1 cellular context compared by ENCODE assay signal in the genomic region with DNA sequence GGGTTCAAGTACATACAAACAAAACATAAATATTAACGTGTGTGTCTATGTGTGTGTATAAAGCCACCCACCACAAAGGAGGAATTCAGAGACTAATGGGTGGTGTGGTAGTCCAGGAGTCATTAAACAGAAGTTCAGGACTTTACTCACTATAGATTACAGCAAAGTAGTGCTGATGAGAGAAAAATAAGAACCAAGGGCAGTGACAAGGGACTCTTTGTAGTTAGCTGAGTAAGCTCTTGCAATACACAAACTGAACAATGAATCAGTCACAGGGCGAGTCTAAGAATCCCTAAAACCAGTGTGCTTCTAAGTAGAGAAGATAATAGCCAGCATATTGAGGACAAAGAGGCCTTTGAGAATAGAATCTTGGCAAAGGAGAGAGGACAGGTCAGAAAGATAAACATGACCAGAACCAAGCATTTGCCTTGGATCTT.
TF ChIP-seq lines count a peak whose summit lies in the region.

No MANE protein-coding gene starts in this region.

TF ChIP-seq in HCT116, 20 proteins besides CTCF, POLR2A, EP300 and RAD21 (continued from another document):
- TF ChIP-seq, protein P1, sequence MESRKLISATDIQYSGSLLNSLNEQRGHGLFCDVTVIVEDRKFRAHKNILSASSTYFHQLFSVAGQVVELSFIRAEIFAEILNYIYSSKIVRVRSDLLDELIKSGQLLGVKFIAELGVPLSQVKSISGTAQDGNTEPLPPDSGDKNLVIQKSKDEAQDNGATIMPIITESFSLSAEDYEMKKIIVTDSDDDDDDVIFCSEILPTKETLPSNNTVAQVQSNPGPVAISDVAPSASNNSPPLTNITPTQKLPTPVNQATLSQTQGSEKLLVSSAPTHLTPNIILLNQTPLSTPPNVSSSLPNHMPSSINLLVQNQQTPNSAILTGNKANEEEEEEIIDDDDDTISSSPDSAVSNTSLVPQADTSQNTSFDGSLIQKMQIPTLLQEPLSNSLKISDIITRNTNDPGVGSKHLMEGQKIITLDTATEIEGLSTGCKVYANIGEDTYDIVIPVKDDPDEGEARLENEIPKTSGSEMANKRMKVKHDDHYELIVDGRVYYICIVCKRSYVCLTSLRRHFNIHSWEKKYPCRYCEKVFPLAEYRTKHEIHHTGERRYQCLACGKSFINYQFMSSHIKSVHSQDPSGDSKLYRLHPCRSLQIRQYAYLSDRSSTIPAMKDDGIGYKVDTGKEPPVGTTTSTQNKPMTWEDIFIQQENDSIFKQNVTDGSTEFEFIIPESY (IDR thresholded peaks at IDR 0.05; ENCODE audit: extremely low read depth, insufficient replicate concordance, low read length) = no peak
- TF ChIP-seq, protein P2, sequence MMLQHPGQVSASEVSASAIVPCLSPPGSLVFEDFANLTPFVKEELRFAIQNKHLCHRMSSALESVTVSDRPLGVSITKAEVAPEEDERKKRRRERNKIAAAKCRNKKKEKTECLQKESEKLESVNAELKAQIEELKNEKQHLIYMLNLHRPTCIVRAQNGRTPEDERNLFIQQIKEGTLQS (IDR thresholded peaks at IDR 0.05) = no peak
- TF ChIP-seq CEBPB (IDR thresholded peaks at IDR 0.05; ENCODE audit: low read depth) (peak; percentile 94), JUND (IDR thresholded peaks at IDR 0.05) (peak; percentile 96), SP1 (IDR thresholded peaks at IDR 0.05; ENCODE audit: low read depth) (peak; percentile 97), ZFX (IDR thresholded peaks at IDR 0.05) (no peak), FOSL1 (IDR thresholded peaks at IDR 0.05; ENCODE audit: low read depth) (peak; percentile 84), EZH2phosphoT487 (IDR thresholded peaks at IDR 0.05; ENCODE audit: borderline replicate concordance) (no peak), SRF (IDR thresholded peaks at IDR 0.05; ENCODE audit: low read depth) (peak; percentile 57; the same call in 1 of the 2 replicates), YY1 (IDR thresholded peaks at IDR 0.05; ENCODE audit: extremely low read depth, insufficient replicate concordance, low read depth, low read length) (peak; percentile 34), EGR1 (IDR thresholded peaks at IDR 0.05; ENCODE audit: low read depth) (0 out of 2 replicates have a peak, but pooled peaks have one; percentile 30), SIN3A (IDR thresholded peaks at IDR 0.05; ENCODE audit: low read depth) (peak; percentile 68; the same call in 1 of the 2 replicates), TCF7L2 (IDR thresholded peaks at IDR 0.05; ENCODE audit: borderline replicate concordance, extremely low read depth, insufficient read depth, insufficient read length) (peak; percentile 55), ELF1 (IDR thresholded peaks at IDR 0.05; ENCODE audit: borderline replicate concordance, low read depth) (no peak)
